Comparison of ENCODE assay signal across 2 cellular contexts in the genomic region with DNA sequence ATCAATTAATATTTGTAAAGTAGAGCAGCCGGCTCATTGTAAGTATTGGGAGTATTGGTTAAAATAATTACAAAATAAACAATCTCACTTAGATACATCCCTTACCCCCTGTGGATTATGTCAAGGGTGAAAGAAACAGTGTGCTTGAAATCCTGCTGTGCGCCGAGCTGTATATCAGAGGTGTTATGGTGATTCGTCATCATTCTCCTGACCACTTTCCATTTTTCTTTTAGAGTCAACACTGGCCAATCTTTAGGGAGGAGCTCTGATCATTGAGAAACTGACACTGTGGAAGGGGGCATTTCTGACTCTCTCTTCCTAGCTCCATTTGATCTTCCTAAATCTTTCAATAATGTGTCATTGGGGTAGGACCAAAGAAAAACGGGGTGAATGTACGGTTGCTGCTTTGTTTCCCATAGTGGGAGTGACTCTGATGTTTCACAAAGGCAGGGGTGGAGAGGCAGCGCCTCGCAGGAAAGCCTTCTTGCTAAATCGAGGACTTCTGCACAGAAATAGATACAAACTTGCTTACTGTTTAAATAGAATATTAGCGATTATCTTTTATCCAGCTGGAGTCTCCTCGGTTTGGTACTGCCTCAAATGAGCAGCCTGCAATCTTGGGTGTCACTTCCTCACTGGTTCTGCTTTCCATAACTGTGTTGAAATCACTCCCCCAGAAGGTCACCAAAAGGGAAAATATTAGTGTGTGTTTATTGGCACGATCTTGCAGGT.
TF ChIP-seq lines count a peak whose summit lies in the region.

No MANE protein-coding gene starts in this region.

TF ChIP-seq in HepG2, 621 proteins besides CTCF, POLR2A, EP300 and RAD21:
- no peak for TF ChIP-seq ZNF552 (CRISPR knock-in tag; IDR thresholded peaks at IDR 0.05; ENCODE audit: borderline replicate concordance)
- no peak for TF ChIP-seq ZNF251 (CRISPR knock-in tag; IDR thresholded peaks at IDR 0.05)
- TF ChIP-seq PHF21A (CRISPR knock-in tag; IDR thresholded peaks at IDR 0.05), result no peak
- no peak for TF ChIP-seq AHR (CRISPR knock-in tag; IDR thresholded peaks at IDR 0.05)
- no peak for TF ChIP-seq PAF1 (CRISPR knock-in tag; IDR thresholded peaks at IDR 0.05)
- TF ChIP-seq PRMT3 (CRISPR knock-in tag; IDR thresholded peaks at IDR 0.05; ENCODE audit: borderline replicate concordance, low read depth), result no peak
- TF ChIP-seq ZSCAN25 (CRISPR knock-in tag; IDR thresholded peaks at IDR 0.05), result no peak
- TF ChIP-seq HHEX (CRISPR knock-in tag; IDR thresholded peaks at IDR 0.05), result no peak
- TF ChIP-seq, protein P1, sequence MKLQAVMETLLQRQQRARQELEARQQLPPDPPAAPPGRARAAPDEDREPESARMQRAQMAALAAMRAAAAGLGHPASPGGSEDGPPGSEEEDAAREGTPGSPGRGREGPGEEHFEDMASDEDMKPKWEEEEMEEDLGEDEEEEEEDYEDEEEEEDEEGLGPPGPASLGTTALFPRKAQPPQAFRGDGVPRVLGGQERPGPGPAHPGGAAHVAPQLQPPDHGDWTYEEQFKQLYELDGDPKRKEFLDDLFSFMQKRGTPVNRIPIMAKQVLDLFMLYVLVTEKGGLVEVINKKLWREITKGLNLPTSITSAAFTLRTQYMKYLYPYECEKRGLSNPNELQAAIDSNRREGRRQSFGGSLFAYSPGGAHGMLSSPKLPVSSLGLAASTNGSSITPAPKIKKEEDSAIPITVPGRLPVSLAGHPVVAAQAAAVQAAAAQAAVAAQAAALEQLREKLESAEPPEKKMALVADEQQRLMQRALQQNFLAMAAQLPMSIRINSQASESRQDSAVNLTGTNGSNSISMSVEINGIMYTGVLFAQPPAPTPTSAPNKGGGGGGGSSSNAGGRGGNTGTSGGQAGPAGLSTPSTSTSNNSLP (IDR thresholded peaks at IDR 0.05; ENCODE audit: low read depth, low read length), result no peak
- TF ChIP-seq HES4 (CRISPR knock-in tag; IDR thresholded peaks at IDR 0.05; ENCODE audit: borderline replicate concordance), result no peak
- TF ChIP-seq, protein P2, sequence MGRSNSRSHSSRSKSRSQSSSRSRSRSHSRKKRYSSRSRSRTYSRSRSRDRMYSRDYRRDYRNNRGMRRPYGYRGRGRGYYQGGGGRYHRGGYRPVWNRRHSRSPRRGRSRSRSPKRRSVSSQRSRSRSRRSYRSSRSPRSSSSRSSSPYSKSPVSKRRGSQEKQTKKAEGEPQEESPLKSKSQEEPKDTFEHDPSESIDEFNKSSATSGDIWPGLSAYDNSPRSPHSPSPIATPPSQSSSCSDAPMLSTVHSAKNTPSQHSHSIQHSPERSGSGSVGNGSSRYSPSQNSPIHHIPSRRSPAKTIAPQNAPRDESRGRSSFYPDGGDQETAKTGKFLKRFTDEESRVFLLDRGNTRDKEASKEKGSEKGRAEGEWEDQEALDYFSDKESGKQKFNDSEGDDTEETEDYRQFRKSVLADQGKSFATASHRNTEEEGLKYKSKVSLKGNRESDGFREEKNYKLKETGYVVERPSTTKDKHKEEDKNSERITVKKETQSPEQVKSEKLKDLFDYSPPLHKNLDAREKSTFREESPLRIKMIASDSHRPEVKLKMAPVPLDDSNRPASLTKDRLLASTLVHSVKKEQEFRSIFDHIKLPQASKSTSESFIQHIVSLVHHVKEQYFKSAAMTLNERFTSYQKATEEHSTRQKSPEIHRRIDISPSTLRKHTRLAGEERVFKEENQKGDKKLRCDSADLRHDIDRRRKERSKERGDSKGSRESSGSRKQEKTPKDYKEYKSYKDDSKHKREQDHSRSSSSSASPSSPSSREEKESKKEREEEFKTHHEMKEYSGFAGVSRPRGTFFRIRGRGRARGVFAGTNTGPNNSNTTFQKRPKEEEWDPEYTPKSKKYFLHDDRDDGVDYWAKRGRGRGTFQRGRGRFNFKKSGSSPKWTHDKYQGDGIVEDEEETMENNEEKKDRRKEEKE (IDR thresholded peaks at IDR 0.05), result no peak
- TF ChIP-seq ZNF44 (CRISPR knock-in tag; IDR thresholded peaks at IDR 0.05), result no peak
- no peak for TF ChIP-seq ZNF33B (CRISPR knock-in tag; IDR thresholded peaks at IDR 0.05)
- no peak for TF ChIP-seq PPARG (CRISPR knock-in tag; conservative IDR thresholded peaks at IDR 0.05)
- TF ChIP-seq, protein P3, sequence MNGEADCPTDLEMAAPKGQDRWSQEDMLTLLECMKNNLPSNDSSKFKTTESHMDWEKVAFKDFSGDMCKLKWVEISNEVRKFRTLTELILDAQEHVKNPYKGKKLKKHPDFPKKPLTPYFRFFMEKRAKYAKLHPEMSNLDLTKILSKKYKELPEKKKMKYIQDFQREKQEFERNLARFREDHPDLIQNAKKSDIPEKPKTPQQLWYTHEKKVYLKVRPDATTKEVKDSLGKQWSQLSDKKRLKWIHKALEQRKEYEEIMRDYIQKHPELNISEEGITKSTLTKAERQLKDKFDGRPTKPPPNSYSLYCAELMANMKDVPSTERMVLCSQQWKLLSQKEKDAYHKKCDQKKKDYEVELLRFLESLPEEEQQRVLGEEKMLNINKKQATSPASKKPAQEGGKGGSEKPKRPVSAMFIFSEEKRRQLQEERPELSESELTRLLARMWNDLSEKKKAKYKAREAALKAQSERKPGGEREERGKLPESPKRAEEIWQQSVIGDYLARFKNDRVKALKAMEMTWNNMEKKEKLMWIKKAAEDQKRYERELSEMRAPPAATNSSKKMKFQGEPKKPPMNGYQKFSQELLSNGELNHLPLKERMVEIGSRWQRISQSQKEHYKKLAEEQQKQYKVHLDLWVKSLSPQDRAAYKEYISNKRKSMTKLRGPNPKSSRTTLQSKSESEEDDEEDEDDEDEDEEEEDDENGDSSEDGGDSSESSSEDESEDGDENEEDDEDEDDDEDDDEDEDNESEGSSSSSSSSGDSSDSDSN (CRISPR knock-in tag; IDR thresholded peaks at IDR 0.05), result no peak

TF ChIP-seq in GM12878, 131 proteins besides CTCF, POLR2A, EP300 and RAD21:
- no peak for TF ChIP-seq CBFB (IDR thresholded peaks at IDR 0.05; ENCODE audit: low read depth)
- TF ChIP-seq NR2F1 (conservative IDR thresholded peaks at IDR 0.05), result no peak
- TF ChIP-seq WRNIP1 (IDR thresholded peaks at IDR 0.05; ENCODE audit: borderline replicate concordance, low read depth, low read length), result no peak
- TF ChIP-seq, protein P4, sequence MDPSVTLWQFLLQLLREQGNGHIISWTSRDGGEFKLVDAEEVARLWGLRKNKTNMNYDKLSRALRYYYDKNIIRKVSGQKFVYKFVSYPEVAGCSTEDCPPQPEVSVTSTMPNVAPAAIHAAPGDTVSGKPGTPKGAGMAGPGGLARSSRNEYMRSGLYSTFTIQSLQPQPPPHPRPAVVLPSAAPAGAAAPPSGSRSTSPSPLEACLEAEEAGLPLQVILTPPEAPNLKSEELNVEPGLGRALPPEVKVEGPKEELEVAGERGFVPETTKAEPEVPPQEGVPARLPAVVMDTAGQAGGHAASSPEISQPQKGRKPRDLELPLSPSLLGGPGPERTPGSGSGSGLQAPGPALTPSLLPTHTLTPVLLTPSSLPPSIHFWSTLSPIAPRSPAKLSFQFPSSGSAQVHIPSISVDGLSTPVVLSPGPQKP (IDR thresholded peaks at IDR 0.05; ENCODE audit: low read depth, low read length), result no peak
- TF ChIP-seq SRF (IDR thresholded peaks at IDR 0.05; ENCODE audit: low read depth in 2 of 2, low read length in 2 of 2), result 0 out of 4 replicates have a peak, but pooled peaks of 1 of the 2 experiments have one; percentile 18
- TF ChIP-seq, protein P5, sequence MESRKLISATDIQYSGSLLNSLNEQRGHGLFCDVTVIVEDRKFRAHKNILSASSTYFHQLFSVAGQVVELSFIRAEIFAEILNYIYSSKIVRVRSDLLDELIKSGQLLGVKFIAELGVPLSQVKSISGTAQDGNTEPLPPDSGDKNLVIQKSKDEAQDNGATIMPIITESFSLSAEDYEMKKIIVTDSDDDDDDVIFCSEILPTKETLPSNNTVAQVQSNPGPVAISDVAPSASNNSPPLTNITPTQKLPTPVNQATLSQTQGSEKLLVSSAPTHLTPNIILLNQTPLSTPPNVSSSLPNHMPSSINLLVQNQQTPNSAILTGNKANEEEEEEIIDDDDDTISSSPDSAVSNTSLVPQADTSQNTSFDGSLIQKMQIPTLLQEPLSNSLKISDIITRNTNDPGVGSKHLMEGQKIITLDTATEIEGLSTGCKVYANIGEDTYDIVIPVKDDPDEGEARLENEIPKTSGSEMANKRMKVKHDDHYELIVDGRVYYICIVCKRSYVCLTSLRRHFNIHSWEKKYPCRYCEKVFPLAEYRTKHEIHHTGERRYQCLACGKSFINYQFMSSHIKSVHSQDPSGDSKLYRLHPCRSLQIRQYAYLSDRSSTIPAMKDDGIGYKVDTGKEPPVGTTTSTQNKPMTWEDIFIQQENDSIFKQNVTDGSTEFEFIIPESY (IDR thresholded peaks at IDR 0.05), result no peak
- peak; percentile 78 for TF ChIP-seq SPI1 (IDR thresholded peaks at IDR 0.05; ENCODE audit: borderline replicate concordance, insufficient read depth, low read depth, low read length)
- TF ChIP-seq EED (IDR thresholded peaks at IDR 0.05; ENCODE audit: low read depth), result 0 out of 2 replicates have a peak, but pooled peaks have one; percentile 14
TF ChIP-seq in GM12878: peak in this region for 3.
